ENCODE assay signal across 2 cellular contexts in genomic region chr13:20090349-20090748, GRCh38.
TF ChIP-seq lines count a peak whose summit lies in the region.

No MANE protein-coding gene starts in this region.

TF ChIP-seq in HCT116, 20 proteins besides CTCF, POLR2A, EP300 and RAD21 (continued from another document):
- no peak for TF ChIP-seq YY1 (IDR thresholded peaks at IDR 0.05; ENCODE audit: extremely low read depth, insufficient replicate concordance, low read depth, low read length)
- TF ChIP-seq, protein P1, sequence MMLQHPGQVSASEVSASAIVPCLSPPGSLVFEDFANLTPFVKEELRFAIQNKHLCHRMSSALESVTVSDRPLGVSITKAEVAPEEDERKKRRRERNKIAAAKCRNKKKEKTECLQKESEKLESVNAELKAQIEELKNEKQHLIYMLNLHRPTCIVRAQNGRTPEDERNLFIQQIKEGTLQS (IDR thresholded peaks at IDR 0.05), result no peak
- no peak for TF ChIP-seq ZBTB33 (IDR thresholded peaks at IDR 0.05; ENCODE audit: extremely low read depth, insufficient replicate concordance, low read length)
- TF ChIP-seq ELF1 (IDR thresholded peaks at IDR 0.05; ENCODE audit: borderline replicate concordance, low read depth), result no peak
- TF ChIP-seq EZH2 (IDR thresholded peaks at IDR 0.05), result no peak
- no peak for TF ChIP-seq CBX3 (IDR thresholded peaks at IDR 0.05; ENCODE audit: low read depth)
TF ChIP-seq in HCT116: peak in this region for 0.

TF ChIP-seq in WTC11, 78 proteins besides CTCF, POLR2A, EP300 and RAD21 (continued from another document):
- no peak for TF ChIP-seq AR (CRISPR knock-in tag; IDR thresholded peaks at IDR 0.05)
- TF ChIP-seq CBFB (CRISPR knock-in tag; IDR thresholded peaks at IDR 0.05; ENCODE audit: low read depth), result no peak
- no peak for TF ChIP-seq RORB (CRISPR knock-in tag; IDR thresholded peaks at IDR 0.05)
- TF ChIP-seq ATF1 (CRISPR knock-in tag; IDR thresholded peaks at IDR 0.05), result no peak
- TF ChIP-seq TEAD1 (CRISPR knock-in tag; IDR thresholded peaks at IDR 0.05), result no peak
- no peak for TF ChIP-seq FOXJ3 (CRISPR knock-in tag; IDR thresholded peaks at IDR 0.05; ENCODE audit: borderline replicate concordance)
- TF ChIP-seq, protein P2, sequence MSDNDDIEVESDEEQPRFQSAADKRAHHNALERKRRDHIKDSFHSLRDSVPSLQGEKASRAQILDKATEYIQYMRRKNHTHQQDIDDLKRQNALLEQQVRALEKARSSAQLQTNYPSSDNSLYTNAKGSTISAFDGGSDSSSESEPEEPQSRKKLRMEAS (CRISPR knock-in tag; IDR thresholded peaks at IDR 0.05), result no peak
